10 cellular contexts compared by ENCODE assay signal in the genomic region with DNA sequence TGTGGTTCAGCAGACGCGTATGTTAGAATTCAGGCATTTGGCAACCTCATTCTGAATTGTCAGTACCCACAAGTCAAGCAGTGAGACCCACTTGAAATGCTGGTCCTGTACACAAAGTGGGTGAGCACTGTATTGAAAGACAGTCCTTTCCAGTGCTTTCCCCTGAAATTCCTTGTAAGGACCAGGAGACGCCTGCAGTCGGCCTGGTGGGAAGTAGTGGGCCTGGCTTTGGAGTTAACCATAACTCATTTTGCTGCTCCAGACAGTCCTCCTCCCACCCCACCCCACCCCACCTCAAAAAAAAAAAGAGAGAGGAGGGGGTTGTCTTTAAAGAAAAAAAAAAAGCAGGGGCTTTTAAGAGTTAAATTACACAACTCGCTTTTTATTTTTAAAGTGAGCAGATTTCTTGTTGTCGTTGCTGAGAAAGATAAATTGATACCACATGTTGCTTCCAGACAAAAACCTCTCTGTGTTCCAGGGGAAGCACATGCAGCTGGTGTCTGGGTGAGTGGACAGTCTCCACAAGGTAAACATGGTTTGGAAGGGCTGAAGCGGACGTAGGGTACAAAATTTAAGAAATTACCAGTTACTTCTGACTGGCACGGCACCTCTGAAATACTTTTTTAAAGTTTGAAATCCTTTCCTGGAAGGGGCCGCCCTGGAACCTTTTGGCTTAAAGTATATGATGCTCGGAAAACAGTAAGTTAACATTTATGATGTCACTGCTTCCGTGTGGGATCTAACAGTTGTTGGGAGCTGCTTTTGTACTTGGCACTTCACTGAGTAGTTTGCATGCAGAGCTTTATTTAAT.
DNase-seq lines count a peak whose midpoint lies in the region; ATAC-seq and TF ChIP-seq lines count a peak whose summit lies in the region.
"Had no signal": no experiment of that assay in that cellular context is flagged by ENCODE, and none has a peak within 500 bp of the region (broad histone marks: within the 10 kb centered on the region; RNA-seq: fewer than 3 reads in every experiment).

No MANE protein-coding gene starts in this region.

- POLR2A ChIA-PET in activated CD8-positive, alpha-beta T cell treated with anti-CD3 and anti-CD28 coated beads for 36 hours (lab: Charles Lee) = no interaction called here

- no peak for ATAC-seq in activated CD8-positive, alpha-beta T cell treated with anti-CD3 and anti-CD28 coated beads for 36 hours
- ATAC-seq: activated CD4-positive, alpha-beta T cell treated with anti-CD3 and anti-CD28 coated beads for 36 hours had no signal

- intact Hi-C loops in activated CD8-positive, alpha-beta T cell treated with anti-CD3 and anti-CD28 coated beads for 36 hours (cut with micrococcal nuclease) = no loop called here

- H3K4me3 ChIP-seq in muscle layer of duodenum (ENCODE audit: low read depth in 1 of 2, low read length in 2 of 2) (peak overlapping the region in 1 of 2 donors; percentile 26), urinary bladder (ENCODE audit: low read depth, low read length) (no peak overlapping the region)

- peak overlapping the region; percentile 77 for H3K27ac ChIP-seq in muscle layer of duodenum (ENCODE audit: low read length)
- peak overlapping the region; percentile 28 for H3K27ac ChIP-seq in urinary bladder (ENCODE audit: low read depth)
- H3K27ac ChIP-seq: 22Rv1 had no signal

- H3K36me3 Mint-ChIP-seq in endothelial cell (ENCODE audit: low read depth, unreplicated experiment) = no peaks in the 10 kb centered on the region
- H3K36me3 Mint-ChIP-seq in activated CD8-positive, alpha-beta T cell treated with anti-CD3 and anti-CD28 coated beads for 36 hours (ENCODE audit: low read depth) = no peaks in the 10 kb centered on the region

- H3K9me3 Mint-ChIP-seq in endothelial cell (ENCODE audit: unreplicated experiment) = no peaks in the 10 kb centered on the region
- H3K9me3 Mint-ChIP-seq in activated CD8-positive, alpha-beta T cell treated with anti-CD3 and anti-CD28 coated beads for 36 hours = no peaks in the 10 kb centered on the region

- no peaks in the 10 kb centered on the region for H3K27me3 Mint-ChIP-seq in endothelial cell (ENCODE audit: unreplicated experiment)
- H3K27me3 Mint-ChIP-seq in activated CD8-positive, alpha-beta T cell treated with anti-CD3 and anti-CD28 coated beads for 36 hours = no peaks in the 10 kb centered on the region
- H3K27me3 Mint-ChIP-seq: activated CD4-positive, alpha-beta T cell treated with anti-CD3 and anti-CD28 coated beads for 36 hours had no signal

- no peaks in the 10 kb centered on the region for H3K4me1 Mint-ChIP-seq in endothelial cell (ENCODE audit: unreplicated experiment)
- H3K4me1 Mint-ChIP-seq in activated CD8-positive, alpha-beta T cell treated with anti-CD3 and anti-CD28 coated beads for 36 hours (ENCODE audit: low read depth) = peaks cover 23% of the 10 kb centered on the region

- H3K27me3 ChIP-seq in muscle layer of duodenum (ENCODE audit: low read depth, low read length) = no peaks in the 10 kb centered on the region

- H3K9me3 ChIP-seq in muscle layer of duodenum (ENCODE audit: control insufficient read depth in 1 of 2, low read length in 2 of 2) = no peaks in the 10 kb centered on the region

- TF ChIP-seq CTCF in endothelial cell (IDR thresholded peaks at IDR 0.05; ENCODE audit: unreplicated experiment) = no peak
- TF ChIP-seq CTCF in activated CD8-positive, alpha-beta T cell treated with anti-CD3 and anti-CD28 coated beads for 36 hours (IDR thresholded peaks at IDR 0.05) = no peak

- H3K4me1 ChIP-seq in muscle layer of duodenum (ENCODE audit: control insufficient read depth in 1 of 2, insufficient read depth in 2 of 2, low read length in 2 of 2) (peaks cover 39 to 50% of the 10 kb centered on the region in 2 donors), urinary bladder (ENCODE audit: insufficient read depth) (peaks cover 2% of the 10 kb centered on the region)

- peak; percentile 34 for DNase-seq in DMS53 (lab: John Stamatoyannopoulos, UW)
- DNase-seq in DMS53 treated with DMSO at 0.1 percent for 48 hours (lab: John Stamatoyannopoulos, UW; ENCODE audit: unreplicated experiment) = no peak
- no peak for DNase-seq in endothelial cell (ENCODE audit: low spot score)
- DNase-seq in activated CD8-positive, alpha-beta T cell treated with anti-CD3 and anti-CD28 coated beads for 36 hours = no peak
- DNase-seq in NCI-H187 treated with DMSO at 0.1 percent for 48 hours (lab: John Stamatoyannopoulos, UW) = no peak
- DNase-seq in cerebellar cortex (ENCODE audit: low spot score) = no peak
- DNase-seq: activated CD4-positive, alpha-beta T cell treated with anti-CD3 and anti-CD28 coated beads for 36 hours had no signal

- 44% methylated on average over 12 of the region's 12 CpGs for WGBS in urinary bladder

- CTCF ChIA-PET in activated CD8-positive, alpha-beta T cell treated with anti-CD3 and anti-CD28 coated beads for 36 hours (lab: Charles Lee) = interaction anchor here (1.2 kb wide), 1 partner anchor 9 kb away, joined by 3 read pairs; no protein-coding TSS in a partner anchor

- H3K36me3 ChIP-seq in muscle layer of duodenum (ENCODE audit: control insufficient read depth in 1 of 2, insufficient read depth in 2 of 2, low read length in 2 of 2) = no peaks in the 10 kb centered on the region
- no peaks in the 10 kb centered on the region for H3K36me3 ChIP-seq in urinary bladder (ENCODE audit: insufficient read depth)

- peak overlapping the region; percentile 59 for H3K27ac Mint-ChIP-seq in endothelial cell (ENCODE audit: unreplicated experiment)
- H3K27ac Mint-ChIP-seq in activated CD8-positive, alpha-beta T cell treated with anti-CD3 and anti-CD28 coated beads for 36 hours = no peak overlapping the region
- H3K27ac Mint-ChIP-seq: activated CD4-positive, alpha-beta T cell treated with anti-CD3 and anti-CD28 coated beads for 36 hours had no signal

- H3K4me3 Mint-ChIP-seq in endothelial cell (ENCODE audit: unreplicated experiment) = no peak overlapping the region
- H3K4me3 Mint-ChIP-seq in activated CD8-positive, alpha-beta T cell treated with anti-CD3 and anti-CD28 coated beads for 36 hours = no peak overlapping the region
- H3K4me3 Mint-ChIP-seq: activated CD4-positive, alpha-beta T cell treated with anti-CD3 and anti-CD28 coated beads for 36 hours had no signal
